In the genomic region with DNA sequence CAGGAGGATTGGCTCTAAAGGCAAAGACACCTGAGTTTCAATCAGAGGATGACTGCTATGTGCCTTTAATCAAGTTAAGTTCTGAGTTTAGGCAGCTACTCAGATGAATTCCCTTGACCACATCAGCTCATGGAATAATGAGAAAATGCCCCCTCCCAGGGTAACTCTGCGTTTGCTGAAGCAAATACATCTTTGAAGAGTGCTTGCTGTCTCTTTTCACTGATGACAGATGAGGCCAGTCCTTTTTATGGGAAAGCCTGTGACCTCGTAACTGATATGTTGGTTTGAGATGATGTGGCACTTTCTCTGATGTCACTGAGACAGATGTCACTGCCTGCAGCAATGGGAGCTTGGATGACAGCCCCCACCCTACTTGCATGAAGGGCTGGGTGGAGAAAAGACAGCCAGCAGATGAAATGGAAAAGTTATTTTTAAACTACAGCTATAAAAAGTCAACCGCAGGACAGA, we compare ENCODE assay signal across 14 cellular contexts. TPM values are rescaled to one million over a fixed set of nuclear protein-coding genes. Genes with fewer than 3 reads are reported as not detected.
DNase-seq lines count a peak whose midpoint lies in the region; ATAC-seq, FAIRE-seq and TF ChIP-seq lines count a peak whose summit lies in the region.
"Had no signal": no experiment of that assay in that cellular context is flagged by ENCODE, and none has a peak within 500 bp of the region (broad histone marks: within the 10 kb centered on the region; RNA-seq: fewer than 3 reads in every experiment).

No MANE protein-coding gene starts in this region.

- peak overlapping the region; percentile 45 to 78 (median 72); a peak in 21 of 22 replicates for H3K27ac ChIP-seq in BLaER1 treated with 17β-estradiol and CSF1 and Interleukin-3, amounts not matched to agents 10 nM and 100 nM
- H3K27ac ChIP-seq in GM23248, result 0 out of 2 replicates have a peak overlapping the region, but pooled peaks have one; percentile 7
- no peak overlapping the region for H3K27ac ChIP-seq in K562 (ENCODE audit: extremely low read depth, low read depth, low read length)
- no peak overlapping the region for H3K27ac ChIP-seq in mammary epithelial cell (ENCODE audit: insufficient read depth, low read depth, low read length)
- no peak overlapping the region for H3K27ac ChIP-seq in PC-9
- H3K27ac ChIP-seq: C4-2B had no signal

- H3K4me3 ChIP-seq in BLaER1 treated with 17β-estradiol and CSF1 and Interleukin-3, amounts not matched to agents 10 nM and 100 nM, result peak overlapping the region in 4 of 10 experiments; percentile 0 to 31 (median 9); a peak in 4 of 20 replicates
- no peak overlapping the region for H3K4me3 ChIP-seq in GM23248
- no peak overlapping the region for H3K4me3 ChIP-seq in K562
- no peak overlapping the region for H3K4me3 ChIP-seq in mucosa of descending colon
- no peak overlapping the region for H3K4me3 ChIP-seq in mammary epithelial cell (replicated peaks in 1 of 3; ENCODE audit: insufficient read depth in 1 of 3, low read depth in 2 of 3, low read length in 3 of 3)
- H3K4me3 ChIP-seq in PC-9, result no peak overlapping the region

- no peaks in the 10 kb centered on the region; a peak in 1 of 22 replicates for H4K20me1 ChIP-seq in BLaER1 treated with 17β-estradiol and CSF1 and Interleukin-3, amounts not matched to agents 10 nM and 100 nM
- H4K20me1 ChIP-seq in GM23248 (ENCODE audit: insufficient read depth) (no peaks in the 10 kb centered on the region), K562 (replicated peaks; ENCODE audit: control insufficient read depth, insufficient read depth, low read length) (no peaks in the 10 kb centered on the region), mammary epithelial cell (ENCODE audit: insufficient read depth, low read length) (no peaks in the 10 kb centered on the region), PC-9 (ENCODE audit: insufficient read depth) (no peaks in the 10 kb centered on the region)

- FAIRE-seq in K562 (lab: Jason Lieb, UNC), result peak; percentile 40
- FAIRE-seq: bronchial epithelial cell had no signal

- no peak for TF ChIP-seq POLR2A in K562 (conservative IDR thresholded peaks at IDR 0.05)

- H3K9me1 ChIP-seq in K562 (ENCODE audit: control insufficient read depth, insufficient read depth, low read length), result no peaks in the 10 kb centered on the region

- ATAC-seq in K562 (peak; percentile 59; the same call in 2 of the 3 replicates), mucosa of descending colon (peak; percentile 54)
- ATAC-seq: SK-N-SH treated with all-trans-retinoic acid at 6 μM for 48 hours had no signal

- H2AFZ ChIP-seq in GM23248, result no peak overlapping the region
- no peak overlapping the region for H2AFZ ChIP-seq in K562 (ENCODE audit: low read depth, low read length)
- no peak overlapping the region for H2AFZ ChIP-seq in mammary epithelial cell (ENCODE audit: low read depth, low read length)
- H2AFZ ChIP-seq in PC-9, result no peak overlapping the region

- H3K9me3 ChIP-seq in BLaER1 treated with 17β-estradiol and CSF1 and Interleukin-3, amounts not matched to agents 10 nM and 100 nM (replicated peaks in 1 of 11), result peaks cover 0 to 9% (median 0%) of the 10 kb centered on the region in 11 experiments; a peak in 3 of 22 replicates
- H3K9me3 ChIP-seq in GM23248 (ENCODE audit: low read depth), result no peaks in the 10 kb centered on the region
- no peaks in the 10 kb centered on the region for H3K9me3 ChIP-seq in K562 (replicated peaks; ENCODE audit: control insufficient read depth, insufficient read depth, low read depth, low read length)
- no peaks in the 10 kb centered on the region for H3K9me3 ChIP-seq in mucosa of descending colon
- H3K9me3 ChIP-seq in mammary epithelial cell (replicated peaks; ENCODE audit: insufficient read depth, low read length), result no peaks in the 10 kb centered on the region
- H3K9me3 ChIP-seq in PC-9 (ENCODE audit: insufficient read depth, low read depth), result no peaks in the 10 kb centered on the region

- intact Hi-C loops in K562 (cut with micrococcal nuclease), result no loop called here
- intact Hi-C loops in mucosa of descending colon (cut with DNase I, micrococcal nuclease), result no loop called here
- intact Hi-C loops in mammary epithelial cell (cut with micrococcal nuclease), result no loop called here
- intact Hi-C loops in PC-9 (cut with micrococcal nuclease; ENCODE audit: unreplicated experiment), result no loop called here

- H3F3A ChIP-seq in GM23248 (ENCODE audit: insufficient read depth) (peaks cover 69% of the 10 kb centered on the region), PC-9 (ENCODE audit: insufficient read depth, low read depth) (no peaks in the 10 kb centered on the region)

- peaks cover 80 to 97% (median 91%) of the 10 kb centered on the region in 10 experiments for H3K4me1 ChIP-seq in BLaER1 treated with 17β-estradiol and CSF1 and Interleukin-3, amounts not matched to agents 10 nM and 100 nM
- H3K4me1 ChIP-seq in GM23248 (ENCODE audit: insufficient read depth) (peaks cover 9% of the 10 kb centered on the region), K562 (replicated peaks in 1 of 2; ENCODE audit: control insufficient read depth in 2 of 2, insufficient read depth in 2 of 2, low read length in 2 of 2) (peaks cover 0 to 2% of the 10 kb centered on the region in 2 experiments; a peak in 2 of 5 replicates), mucosa of descending colon (ENCODE audit: low read depth) (peaks cover 5% of the 10 kb centered on the region), mammary epithelial cell (ENCODE audit: insufficient read depth, low read length) (peaks cover 17% of the 10 kb centered on the region), PC-9 (replicated peaks; ENCODE audit: insufficient read depth) (no peaks in the 10 kb centered on the region)

- in situ Hi-C loops in GM23248 (cut with MboI), result no loop called here
- in situ Hi-C loops in K562 (cut with MboI), result no loop called here
- in situ Hi-C loops in mammary epithelial cell (cut with MboI; ENCODE audit: low sequenced_read_pairs in 2 of 2), result no loop called here

- BruUV-seq in K562 (replicated peaks; lab: Mats Ljungman, UMichigan), result no TSS peak
- no TSS peak for BruUV-seq in mammary epithelial cell (replicated peaks; lab: Mats Ljungman, UMichigan)
- BruUV-seq in PC-9 (replicated peaks; lab: Mats Ljungman, UMichigan), result no TSS peak

- H3K79me2 ChIP-seq in GM23248 (ENCODE audit: insufficient read depth) (peaks cover 84% of the 10 kb centered on the region), K562 (ENCODE audit: control insufficient read depth, insufficient read depth, low read length) (no peaks in the 10 kb centered on the region), mammary epithelial cell (ENCODE audit: insufficient read depth, low read length) (no peaks in the 10 kb centered on the region), PC-9 (ENCODE audit: low read depth) (no peaks in the 10 kb centered on the region)

- TF ChIP-seq CTCF in K562 (IDR thresholded peaks at IDR 0.05 in 2 of 3, conservative IDR thresholded peaks at IDR 0.05 in 1 of 3; ENCODE audit: insufficient read depth in 2 of 3, low read depth in 1 of 3, low read length in 3 of 3) (no peak), mucosa of descending colon (IDR thresholded peaks at IDR 0.05) (no peak), mammary epithelial cell (conservative IDR thresholded peaks at IDR 0.05 in 1 of 2, IDR thresholded peaks at IDR 0.05 in 1 of 2; ENCODE audit: extremely low read depth in 1 of 2, insufficient read depth in 1 of 2, low read depth in 1 of 2, low read length in 2 of 2) (no peak), PC-9 (conservative IDR thresholded peaks at IDR 0.05) (no peak)

- TF ChIP-seq RAD21 in K562 (CRISPR knock-in tag; conservative IDR thresholded peaks at IDR 0.05 in 1 of 2, IDR thresholded peaks at IDR 0.05 in 1 of 2), result no peak

- POLR2A ChIA-PET in K562 (lab: Yijun Ruan, JAX), result no interaction called here
- POLR2A ChIA-PET in PC-9 (lab: Charles Lee; ENCODE audit: unreplicated experiment), result no interaction called here

- 57 to 62% methylated on average over 3 of the region's 3 CpGs for WGBS in GM23248 (ENCODE audit: low coverage in 1 of 2, low lambda C conversion rate in 2 of 2, missing lambda C conversion rate in 2 of 2), 2 experiments
- WGBS in K562 (ENCODE audit: insufficient coverage, low coverage, missing lambda C conversion rate), result 54% methylated on average over 3 of the region's 3 CpGs
- 97% methylated on average over 3 of the region's 3 CpGs for WGBS in mammary epithelial cell (ENCODE audit: low coverage, missing lambda C conversion rate)

- CTCF ChIA-PET in K562 (lab: Yijun Ruan, JAX; ENCODE audit: low intra/inter-chr PET ratio) (no interaction called here), mammary epithelial cell (lab: Charles Lee; ENCODE audit: low non-redundant PET) (no interaction called here), PC-9 (lab: Charles Lee) (interaction anchor here (0.5 kb wide), 1 partner anchor 13 kb away, joined by 6 read pairs; no protein-coding TSS in a partner anchor)

- dilution Hi-C loops in mammary epithelial cell (cut with HindIII; ENCODE audit: low sequenced_read_pairs), result no loop called here

- DNase-seq in GM23248, result no peak
- peak in 2 of 4 experiments; percentile 62 to 69 for DNase-seq in K562 (ENCODE audit: extremely low read depth in 1 of 4, low spot score in 3 of 4)
- DNase-seq in mucosa of descending colon, result no peak
- DNase-seq in mammary epithelial cell, result no peak
- DNase-seq in PC-9, result no peak
- no peak for DNase-seq in epidermal melanocyte (ENCODE audit: insufficient read length, low spot score)
- DNase-seq: DMS53; foreskin melanocyte; NCI-H1092; stimulated activated naive CD4-positive, alpha-beta T cell had no signal

- H3K27me3 ChIP-seq in BLaER1 treated with 17β-estradiol and CSF1 and Interleukin-3, amounts not matched to agents 10 nM and 100 nM, result no peaks in the 10 kb centered on the region
- H3K27me3 ChIP-seq in GM23248 (replicated peaks; ENCODE audit: insufficient read depth), result no peaks in the 10 kb centered on the region
- H3K27me3 ChIP-seq in K562 (ENCODE audit: control insufficient read depth in 2 of 2, insufficient read depth in 2 of 2, low read length in 2 of 2), result no peaks in the 10 kb centered on the region
- H3K27me3 ChIP-seq in mammary epithelial cell (ENCODE audit: insufficient read depth, low read length), result no peaks in the 10 kb centered on the region
- H3K27me3 ChIP-seq in PC-9 (ENCODE audit: insufficient read depth, low read depth), result no peaks in the 10 kb centered on the region

- H3K9me2 ChIP-seq in GM23248 (ENCODE audit: insufficient read depth) (no peaks in the 10 kb centered on the region), PC-9 (ENCODE audit: insufficient read depth) (no peaks in the 10 kb centered on the region)

- H3K4me2 ChIP-seq in BLaER1 treated with 17β-estradiol and CSF1 and Interleukin-3, amounts not matched to agents 10 nM and 100 nM, result peak overlapping the region; percentile 71 to 88 (median 79)
- H3K4me2 ChIP-seq in GM23248 (ENCODE audit: unreplicated experiment) (no peak overlapping the region), K562 (ENCODE audit: insufficient read depth, low read length) (no peak overlapping the region), mammary epithelial cell (ENCODE audit: insufficient read depth, low read depth, low read length) (no peak overlapping the region), PC-9 (no peak overlapping the region)

- H3K9ac ChIP-seq in BLaER1 treated with 17β-estradiol and CSF1 and Interleukin-3, amounts not matched to agents 10 nM and 100 nM, result peak overlapping the region in 9 of 11 experiments; percentile 35 to 63 (median 54); a peak in 18 of 22 replicates
- H3K9ac ChIP-seq in GM23248, result no peak overlapping the region
- no peak overlapping the region for H3K9ac ChIP-seq in K562 (ENCODE audit: insufficient read depth in 1 of 2, low read depth in 2 of 2, low read length in 2 of 2)
- no peak overlapping the region for H3K9ac ChIP-seq in mammary epithelial cell (ENCODE audit: insufficient read depth, low read length)

- H3K36me3 ChIP-seq in BLaER1 treated with 17β-estradiol and CSF1 and Interleukin-3, amounts not matched to agents 10 nM and 100 nM, result peaks cover 0 to 28% (median 12%) of the 10 kb centered on the region in 11 experiments; a peak in 15 of 22 replicates
- H3K36me3 ChIP-seq in GM23248 (ENCODE audit: low read depth), result peaks cover 72% of the 10 kb centered on the region
- H3K36me3 ChIP-seq in K562 (ENCODE audit: control insufficient read depth, insufficient read depth, low read length), result peaks cover 57% of the 10 kb centered on the region; the same call in 2 of the 3 replicates
- no peaks in the 10 kb centered on the region for H3K36me3 ChIP-seq in mucosa of descending colon (ENCODE audit: low read depth)
- H3K36me3 ChIP-seq in mammary epithelial cell (ENCODE audit: insufficient read depth, low read length), result peaks cover 3% of the 10 kb centered on the region
- 0 out of 2 replicates have a peak, but pooled peaks cover 5% of the 10 kb centered on the region for H3K36me3 ChIP-seq in PC-9 (ENCODE audit: low read depth)

- TF ChIP-seq EP300 in K562 (IDR thresholded peaks at IDR 0.05; ENCODE audit: low read length), result no peak

RNA-seq across cellular contexts. Expression of gene DGKI, which starts 43.7 kb away (rescaled TPM):
- total RNA-seq in GM23248 (2014; rRNA removed; shearing (Covaris generic)), result 21.1 and 25.9 TPM in 2 replicates
- 5.1 and 5.4 TPM in 2 replicates for polyA plus RNA-seq in GM23248 (2016; fragmentation: Nextera tagmentation; extraction: Ambion mirVana)
- not detected in 2 replicates for total RNA-seq in K562 (2011; cell fraction: chromatin; rRNA removed; ENCODE audit: low replicate concordance)
- total RNA-seq in K562 (2011; cell fraction: nucleolus; rRNA removed), result 0.33 TPM in 1 of 2 replicates, not detected in the other
- total RNA-seq in K562 (2011; cell fraction: nucleoplasm; rRNA removed), result not detected in 2 replicates
- total RNA-seq in K562 (2014; rRNA removed), result 0.54 TPM in 1 of 2 replicates, not detected in the other
- total RNA-seq in K562 (2014; rRNA removed; fragmentation: Illumina TruSeq; extraction: Trizol), result not detected in 2 replicates
- 0.11 TPM in 1 of 2 replicates, not detected in the other for total RNA-seq in K562 (2015; rRNA removed; fragmentation: Illumina TruSeq; extraction: Trizol)
- not detected in 2 replicates for total RNA-seq in K562 (2021)
- 0.18 TPM in 1 of 2 replicates, not detected in the other for polyA plus RNA-seq in K562 (2011; rRNA removed)
- polyA plus RNA-seq in K562 (2011; cell fraction: cytosol; rRNA removed), result not detected in 2 replicates
- polyA plus RNA-seq in K562 (2011; cell fraction: nucleus; rRNA removed), result 0.01 and 0.03 TPM in 2 replicates
- 0.01 and 0.19 TPM in 2 replicates for polyA plus RNA-seq in K562 (2012)
- not detected in 2 replicates for polyA plus RNA-seq in K562 (2014; fragmentation: Illumina TruSeq; extraction: Trizol)
- polyA plus RNA-seq in K562 (2014; fragmentation: Nextera tagmentation; extraction: Ambion mirVana), result under 1 TPM in 1 of 2 experiments, not detected in 1; 0.11 TPM
- not detected in 2 replicates for polyA plus RNA-seq in K562 (2014; rRNA removed)
- polyA minus RNA-seq in K562 (2011; rRNA and poly(A)+ RNA removed), result 0.09 and 0.18 TPM in 2 replicates
- not detected in 2 replicates for polyA minus RNA-seq in K562 (2011; cell fraction: cytosol; rRNA and poly(A)+ RNA removed)
- not detected in 2 replicates for polyA minus RNA-seq in K562 (2011; cell fraction: nucleus; rRNA and poly(A)+ RNA removed)
- total RNA-seq in mucosa of descending colon, result 1 to 10 TPM in 1 of 3 donors, under 1 TPM in 2; 0.36 to 1.4 (median 0.46) TPM
- total RNA-seq in mammary epithelial cell, result 1 to 10 TPM in 1 of 2 donors, under 1 TPM in 1; 0.35 to 1.5 TPM
- 0.03 TPM for polyA plus RNA-seq in mammary epithelial cell
- not detected for polyA minus RNA-seq in mammary epithelial cell
- 0.41 and 0.65 TPM in 2 replicates for total RNA-seq in PC-9 (2021)

Comparison
In these comparisons a context has a peak if more than half of its experiments do, and no peak if none do; other contexts are left out.
1. H3K27ac ChIP-seq: peak in BLaER1 treated with 17β-estradiol and CSF1 and Interleukin-3, amounts not matched to agents 10 nM and 100 nM (11 of 11) and GM23248 (single experiment); none in K562 (single experiment), mammary epithelial cell (single experiment) and PC-9 (single experiment).
2. H3K4me2 ChIP-seq: peak in BLaER1 treated with 17β-estradiol and CSF1 and Interleukin-3, amounts not matched to agents 10 nM and 100 nM (11 of 11); none in GM23248 (single experiment), K562 (single experiment), mammary epithelial cell (single experiment) and PC-9 (single experiment).
3. H3K9ac ChIP-seq: peak in BLaER1 treated with 17β-estradiol and CSF1 and Interleukin-3, amounts not matched to agents 10 nM and 100 nM (9 of 11); none in GM23248 (single experiment), K562 (0 of 2) and mammary epithelial cell (single experiment).